In genomic region chrX:23616361-23616760, GRCh38 we compare ENCODE assay signal across 8 cellular contexts. TPM values are rescaled to one million over a fixed set of nuclear protein-coding genes. Genes with fewer than 3 reads are reported as not detected.
DNase-seq lines count a peak whose midpoint lies in the region; ATAC-seq and TF ChIP-seq lines count a peak whose summit lies in the region.

No MANE protein-coding gene starts in this region.

- no peaks in the 10 kb centered on the region for H3K36me3 ChIP-seq in endodermal cell (ENCODE audit: control insufficient read depth, insufficient read depth, low read length)
- no peaks in the 10 kb centered on the region for H3K36me3 ChIP-seq in sigmoid colon

- no peaks in the 10 kb centered on the region for H3K9me3 Mint-ChIP-seq in endodermal cell
- H3K9me3 Mint-ChIP-seq in activated naive CD4-positive, alpha-beta T cell treated with anti-CD3 and anti-CD28 coated beads, Interleukin-2, amount 50 U/mL, for 72 hours: no peaks in the 10 kb centered on the region
- H3K9me3 Mint-ChIP-seq in effector memory CD8-positive, alpha-beta T cell: no peaks in the 10 kb centered on the region

- no peak for TF ChIP-seq EP300 in sigmoid colon (IDR thresholded peaks at IDR 0.05)

- H3K9ac ChIP-seq in endodermal cell (ENCODE audit: extremely low read depth, low read length, poor library complexity, severe bottlenecking): no peak overlapping the region

- ATAC-seq in GM21576 (IDR thresholded peaks at IDR 0.05; ENCODE audit: unreplicated experiment): peak; percentile 77
- no peak for ATAC-seq in activated naive CD4-positive, alpha-beta T cell treated with anti-CD3 and anti-CD28 coated beads, Interleukin-2, amount 50 U/mL, for 72 hours
- ATAC-seq in effector memory CD8-positive, alpha-beta T cell (replicated peaks): no peak

- intact Hi-C loops in sigmoid colon (cut with DNase I): loop anchor here (5.0 kb wide), 1 partner anchor 1629 kb away; no protein-coding TSS in a partner anchor

- H3K4me3 ChIP-seq in endodermal cell (ENCODE audit: low read length): no peak overlapping the region
- no peak overlapping the region for H3K4me3 ChIP-seq in sigmoid colon

- no peak for TF ChIP-seq POLR2A in sigmoid colon (IDR thresholded peaks at IDR 0.05)

- H3K36me3 Mint-ChIP-seq in endodermal cell (ENCODE audit: low read depth): no peaks in the 10 kb centered on the region
- no peaks in the 10 kb centered on the region for H3K36me3 Mint-ChIP-seq in activated naive CD4-positive, alpha-beta T cell treated with anti-CD3 and anti-CD28 coated beads, Interleukin-2, amount 50 U/mL, for 72 hours
- H3K36me3 Mint-ChIP-seq in effector memory CD8-positive, alpha-beta T cell (ENCODE audit: insufficient read depth): no peaks in the 10 kb centered on the region

- no peaks in the 10 kb centered on the region for H3K27me3 Mint-ChIP-seq in endodermal cell (ENCODE audit: insufficient read depth)
- H3K27me3 Mint-ChIP-seq in effector memory CD8-positive, alpha-beta T cell: peaks cover 0 to 4% of the 10 kb centered on the region in 2 donors

- H3K4me1 ChIP-seq in endodermal cell (ENCODE audit: control insufficient read depth, insufficient read depth, low read length) (no peaks in the 10 kb centered on the region), sigmoid colon (no peaks in the 10 kb centered on the region)

- H3K27ac Mint-ChIP-seq in endodermal cell: no peak overlapping the region
- H3K27ac Mint-ChIP-seq in activated naive CD4-positive, alpha-beta T cell treated with anti-CD3 and anti-CD28 coated beads, Interleukin-2, amount 50 U/mL, for 72 hours: no peak overlapping the region
- no peak overlapping the region for H3K27ac Mint-ChIP-seq in effector memory CD8-positive, alpha-beta T cell

- H3K27me3 ChIP-seq in endodermal cell (ENCODE audit: control insufficient read depth, insufficient read depth, low read length, poor library complexity, severe bottlenecking) (no peaks in the 10 kb centered on the region), sigmoid colon (no peaks in the 10 kb centered on the region)

- no peaks in the 10 kb centered on the region for H3K4me1 Mint-ChIP-seq in endodermal cell
- no peaks in the 10 kb centered on the region for H3K4me1 Mint-ChIP-seq in effector memory CD8-positive, alpha-beta T cell (ENCODE audit: low read depth in 2 of 2)

- peak; percentile 88 for TF ChIP-seq CTCF in endodermal cell (conservative IDR thresholded peaks at IDR 0.05)
- TF ChIP-seq CTCF in sigmoid colon (IDR thresholded peaks at IDR 0.05): peak in 3 of 4 experiments; percentile 27 to 54 (median 29)

- no peaks in the 10 kb centered on the region for H3K9me3 ChIP-seq in endodermal cell (ENCODE audit: control insufficient read depth, low read length)
- no peaks in the 10 kb centered on the region for H3K9me3 ChIP-seq in sigmoid colon

- 15% methylated on average over 2 of the region's 5 CpGs; no CpG with 5 or more reads in 1 of the 2 experiments for WGBS in endodermal cell (ENCODE audit: insufficient coverage in 1 of 2, insufficient read length in 1 of 2), 2 experiments
- 39 to 43% methylated on average over 5 of the region's 5 CpGs for WGBS in sigmoid colon, 2 donors

- H3K4me3 Mint-ChIP-seq in endodermal cell: no peak overlapping the region
- no peak overlapping the region for H3K4me3 Mint-ChIP-seq in effector memory CD8-positive, alpha-beta T cell

- peak; percentile 29 for DNase-seq in G401 (ENCODE audit: low spot score)
- peak; percentile 8 to 47 for DNase-seq in NCI-H446 (lab: John Stamatoyannopoulos, UW)
- no peak for DNase-seq in endodermal cell
- no peak for DNase-seq in sigmoid colon
- no peak for DNase-seq in activated naive CD4-positive, alpha-beta T cell treated with anti-CD3 and anti-CD28 coated beads, Interleukin-2, amount 50 U/mL, for 72 hours (ENCODE audit: low spot score in 2 of 2)
- DNase-seq in NCI-H187 (lab: John Stamatoyannopoulos, UW): no peak
- DNase-seq in effector memory CD8-positive, alpha-beta T cell: no peak

- in situ Hi-C loops in G401 (cut with HindIII; ENCODE audit: low sequenced_read_pairs): no loop called here

- H3K27ac ChIP-seq in endodermal cell (ENCODE audit: low read depth, low read length): no peak overlapping the region
- no peak overlapping the region for H3K27ac ChIP-seq in sigmoid colon

RNA-seq across cellular contexts. Expression of gene PRDX4, which starts 50.9 kb away (rescaled TPM):
- 212 and 217 TPM in 2 replicates for total RNA-seq in G401 (2014; rRNA removed; shearing (Covaris generic))
- total RNA-seq in endodermal cell (100 to 1,000 TPM; 128 to 241 TPM), sigmoid colon (10 to 100 TPM; 54.2 to 67.0 (median 57.2) TPM)
- polyA plus RNA-seq in endodermal cell (2013, experiment 1 of 2): 129 TPM
- 130 TPM for polyA plus RNA-seq in endodermal cell (2013, experiment 2 of 2)
- polyA plus RNA-seq in sigmoid colon: 10 to 100 TPM; 21.6 to 92.8 (median 25.2) TPM
- 10 to 100 TPM; 42.6 to 48.2 TPM for total RNA-seq in activated naive CD4-positive, alpha-beta T cell treated with anti-CD3 and anti-CD28 coated beads, Interleukin-2, amount 50 U/mL, for 72 hours

Comparison
In these comparisons a context has a peak if more than half of its experiments do, and no peak if none do; other contexts are left out.
1. DNase-seq: peak in G401 (single experiment) and NCI-H446 (2 of 2); none in endodermal cell (single experiment), sigmoid colon (single experiment), activated naive CD4-positive, alpha-beta T cell treated with anti-CD3 and anti-CD28 coated beads, Interleukin-2, amount 50 U/mL, for 72 hours (0 of 2), NCI-H187 (0 of 2) and effector memory CD8-positive, alpha-beta T cell (0 of 3).